8 cellular contexts compared by ENCODE assay signal in the genomic region with DNA sequence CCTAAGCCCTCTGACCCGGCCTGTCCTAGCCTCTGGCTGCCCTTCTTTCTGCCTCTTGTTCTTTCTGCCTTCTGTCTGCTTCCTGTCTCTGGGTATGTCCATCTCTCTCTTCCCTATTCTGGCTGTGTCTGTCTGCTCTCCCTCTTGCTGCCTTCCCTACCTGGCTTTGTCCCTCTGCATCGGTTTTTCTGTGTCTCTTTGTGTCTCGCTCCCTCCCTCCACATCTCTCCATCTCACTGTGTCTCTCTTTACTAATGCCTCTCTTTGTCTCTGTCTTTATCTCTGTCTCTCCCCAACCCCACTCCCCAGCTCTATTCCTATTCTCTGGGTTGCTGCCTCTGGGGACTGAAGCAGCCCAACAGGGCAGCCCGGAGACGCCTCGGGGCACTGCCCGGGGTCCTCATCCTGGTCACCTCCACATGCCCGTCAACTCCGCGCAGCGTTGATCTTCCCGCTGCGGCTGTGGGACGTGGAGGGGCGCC. TPM values are rescaled to one million over a fixed set of nuclear protein-coding genes. Genes with fewer than 3 reads are reported as not detected.
DNase-seq lines count a peak whose midpoint lies in the region; ATAC-seq and TF ChIP-seq lines count a peak whose summit lies in the region.

No MANE protein-coding gene starts in this region.

- H3K23me2 ChIP-seq in H9 (ENCODE audit: insufficient read length, low read depth, low read length, poor library complexity, severe bottlenecking): peaks cover 29% of the 10 kb centered on the region

- H4K20me1 ChIP-seq in BLaER1 (peaks cover 71% of the 10 kb centered on the region), H9 (ENCODE audit: control insufficient read depth, insufficient read depth, insufficient read length) (peaks cover 4% of the 10 kb centered on the region)

- no peaks in the 10 kb centered on the region for H3K9me3 Mint-ChIP-seq in H9
- no peaks in the 10 kb centered on the region for H3K9me3 Mint-ChIP-seq in activated CD8-positive, alpha-beta T cell treated with anti-CD3 and anti-CD28 coated beads, Interleukin-2, amount 10 ng/mL, durations not matched to agents 7 days and 5 days (ENCODE audit: insufficient read depth)

- H3K79me1 ChIP-seq in H9 (ENCODE audit: insufficient read depth, low read depth, low read length, poor library complexity, severe bottlenecking): no peaks in the 10 kb centered on the region

- no peak overlapping the region for H2BK12ac ChIP-seq in H9 (ENCODE audit: insufficient read length, low read depth, low read length)

- H2BK20ac ChIP-seq in H9 (ENCODE audit: low read depth, low read length, poor library complexity, severe bottlenecking): no peak overlapping the region

- H3K27ac Mint-ChIP-seq in H9: peak overlapping the region in 1 of 3 experiments; percentile 17; a peak in 3 of 7 replicates
- H3K27ac Mint-ChIP-seq in activated CD8-positive, alpha-beta T cell treated with anti-CD3 and anti-CD28 coated beads, Interleukin-2, amount 10 ng/mL, durations not matched to agents 7 days and 5 days: peak overlapping the region; percentile 61

- H3K27ac ChIP-seq in BLaER1: peak overlapping the region; percentile 84
- no peak overlapping the region for H3K27ac ChIP-seq in H9 (ENCODE audit: insufficient read length, low read depth, low read length)
- peak overlapping the region; percentile 35 for H3K27ac ChIP-seq in layer of hippocampus (ENCODE audit: low read depth, low read length)
- H3K27ac ChIP-seq in upper lobe of left lung: peak overlapping the region in 1 of 4 donors; percentile 20

- H3K4me1 ChIP-seq in BLaER1 (peaks cover 84% of the 10 kb centered on the region), H9 (ENCODE audit: insufficient read depth, low read length) (0 out of 2 replicates have a peak, but pooled peaks cover 2% of the 10 kb centered on the region), upper lobe of left lung (peaks cover 59 to 67% (median 62%) of the 10 kb centered on the region in 4 donors)

- H4K5ac ChIP-seq in H9 (ENCODE audit: insufficient read length, low read depth, low read length): no peak overlapping the region

- no peak overlapping the region for H3T11ph ChIP-seq in H9 (ENCODE audit: low read length)

- peak overlapping the region; percentile 83 for H3K9ac ChIP-seq in BLaER1
- peak overlapping the region; percentile 25 for H3K9ac ChIP-seq in H9 (ENCODE audit: extremely low read depth, insufficient read length, low read length)

- peak; percentile 0 for ATAC-seq in activated CD8-positive, alpha-beta T cell treated with anti-CD3 and anti-CD28 coated beads, Interleukin-2, amount 10 ng/mL, durations not matched to agents 7 days and 5 days
- ATAC-seq in upper lobe of left lung (ENCODE audit: low FRiP score in 2 of 2) (no peak), HG03378 (IDR thresholded peaks at IDR 0.05; ENCODE audit: unreplicated experiment) (no peak)

- no CpG with 5 or more reads among the region's 15 CpGs for WGBS in H9 (ENCODE audit: extremely low coverage, insufficient read length, low lambda C conversion rate)
- 4% methylated on average over 12 to 15 of the region's 15 CpGs for WGBS in upper lobe of left lung, 2 donors

- H3K23ac ChIP-seq in H9 (ENCODE audit: insufficient read length, low read depth, low read length): no peak overlapping the region

- H3K9me3 ChIP-seq in BLaER1 (no peaks in the 10 kb centered on the region), H9 (ENCODE audit: control insufficient read depth, low read depth, low read length) (no peaks in the 10 kb centered on the region), upper lobe of left lung (no peaks in the 10 kb centered on the region)

- peaks cover 15% of the 10 kb centered on the region for H3K36me3 ChIP-seq in BLaER1
- peaks cover 0 to 7% (median 3%) of the 10 kb centered on the region in 4 donors for H3K36me3 ChIP-seq in upper lobe of left lung

- no peak for TF ChIP-seq EP300 in upper lobe of left lung (IDR thresholded peaks at IDR 0.05)

- no peaks in the 10 kb centered on the region for H3K79me2 ChIP-seq in H9 (ENCODE audit: insufficient read depth, low read length)

- H4K8ac ChIP-seq in H9 (replicated peaks; ENCODE audit: insufficient read length, low read depth, low read length): no peak overlapping the region

- H3K36me3 Mint-ChIP-seq in H9 (ENCODE audit: insufficient read depth in 1 of 3, low read depth in 3 of 3): peaks cover 2 to 3% (median 3%) of the 10 kb centered on the region in 3 experiments
- H3K36me3 Mint-ChIP-seq in activated CD8-positive, alpha-beta T cell treated with anti-CD3 and anti-CD28 coated beads, Interleukin-2, amount 10 ng/mL, durations not matched to agents 7 days and 5 days (ENCODE audit: low read depth): peaks cover 14% of the 10 kb centered on the region

- peak overlapping the region; percentile 19 for H3K18ac ChIP-seq in H9 (ENCODE audit: insufficient read length, low read depth, low read length)

- H2BK120ac ChIP-seq in H9 (ENCODE audit: low read depth, low read length, poor library complexity, severe bottlenecking): no peak overlapping the region

- DNase-seq in H9: peak; percentile 59
- no peak for DNase-seq in activated CD8-positive, alpha-beta T cell treated with anti-CD3 and anti-CD28 coated beads, Interleukin-2, amount 10 ng/mL, durations not matched to agents 7 days and 5 days
- DNase-seq in upper lobe of left lung: no peak
- no peak for DNase-seq in stimulated activated CD4-positive, alpha-beta T cell treated with anti-CD3 and anti-CD28 coated beads, Interleukin-2, amount 100 ng/mL, for 24 hours
- DNase-seq in pons (ENCODE audit: low spot score): no peak

- POLR2A ChIA-PET in activated CD8-positive, alpha-beta T cell treated with anti-CD3 and anti-CD28 coated beads, Interleukin-2, amount 10 ng/mL, durations not matched to agents 7 days and 5 days (lab: Charles Lee): interaction anchor here (2.2 to 2.5 kb wide), 2 partner anchors 10 to 13 kb away, joined by 5 to 13 read pairs; a partner anchor contains a TSS

- CTCF ChIA-PET in activated CD8-positive, alpha-beta T cell treated with anti-CD3 and anti-CD28 coated beads, Interleukin-2, amount 10 ng/mL, durations not matched to agents 7 days and 5 days (lab: Charles Lee): interaction anchor here (0.9 to 12.3 kb wide), 17 partner anchors 9 to 227 kb away, joined by 3 to 389 read pairs (median 4); a partner anchor contains a TSS

- H3K4me2 ChIP-seq in BLaER1 (peak overlapping the region; percentile 97), H9 (ENCODE audit: insufficient read depth, insufficient read length, low read length) (peak overlapping the region; percentile 82)

- H2BK5ac ChIP-seq in H9 (ENCODE audit: insufficient read length, low read length): no peak overlapping the region

- TF ChIP-seq POLR2A in upper lobe of left lung (IDR thresholded peaks at IDR 0.05): no peak

- H3K27me3 Mint-ChIP-seq in H9 (ENCODE audit: low read depth): peaks cover 87% of the 10 kb centered on the region
- H3K27me3 Mint-ChIP-seq in activated CD8-positive, alpha-beta T cell treated with anti-CD3 and anti-CD28 coated beads, Interleukin-2, amount 10 ng/mL, durations not matched to agents 7 days and 5 days (ENCODE audit: low read depth): peaks cover 43% of the 10 kb centered on the region

- H3K27me3 ChIP-seq in BLaER1: peaks cover 100% of the 10 kb centered on the region
- H3K27me3 ChIP-seq in H9 (ENCODE audit: insufficient read depth, low read length): peaks cover 56% of the 10 kb centered on the region
- peaks cover 21% of the 10 kb centered on the region for H3K27me3 ChIP-seq in layer of hippocampus (ENCODE audit: control insufficient read depth, insufficient read depth, low read length)
- peaks cover 0 to 61% (median 39%) of the 10 kb centered on the region in 4 donors for H3K27me3 ChIP-seq in upper lobe of left lung

- no peak overlapping the region for H4K91ac ChIP-seq in H9 (ENCODE audit: insufficient read length, low read depth, low read length)

- H2AK5ac ChIP-seq in H9 (ENCODE audit: insufficient read length, low read length): no peak overlapping the region

- peak overlapping the region; percentile 87; the same call in 1 of the 2 replicates for H3K14ac ChIP-seq in H9 (ENCODE audit: insufficient read depth, low read length)

- no peak for TF ChIP-seq CTCF in H9 (conservative IDR thresholded peaks at IDR 0.05)
- TF ChIP-seq CTCF in upper lobe of left lung (IDR thresholded peaks at IDR 0.05): no peak

- no peak overlapping the region for H2BK15ac ChIP-seq in H9 (ENCODE audit: low read depth, low read length)

- peak overlapping the region; percentile 77 for H3K4me3 ChIP-seq in BLaER1
- peak overlapping the region in 3 of 4 donors; percentile 43 to 58 (median 53) for H3K4me3 ChIP-seq in upper lobe of left lung

- H3K56ac ChIP-seq in H9 (ENCODE audit: insufficient read length, low read depth, low read length): no peak overlapping the region

- peak overlapping the region; percentile 72 to 84 for H3K4me3 Mint-ChIP-seq in H9
- H3K4me3 Mint-ChIP-seq in activated CD8-positive, alpha-beta T cell treated with anti-CD3 and anti-CD28 coated beads, Interleukin-2, amount 10 ng/mL, durations not matched to agents 7 days and 5 days: peak overlapping the region; percentile 83

- H3K4ac ChIP-seq in H9 (ENCODE audit: low read depth, low read length): no peak overlapping the region

- H2AFZ ChIP-seq in H9 (ENCODE audit: low read length): no peak overlapping the region

- peaks cover 58 to 74% of the 10 kb centered on the region in 2 experiments for H3K4me1 Mint-ChIP-seq in H9
- peaks cover 87% of the 10 kb centered on the region for H3K4me1 Mint-ChIP-seq in activated CD8-positive, alpha-beta T cell treated with anti-CD3 and anti-CD28 coated beads, Interleukin-2, amount 10 ng/mL, durations not matched to agents 7 days and 5 days (ENCODE audit: low read depth)

RNA-seq across cellular contexts. Expression of a gene that starts 10.1 kb away (rescaled TPM):
- total RNA-seq in H9 (2021): 257 and 260 TPM in 2 replicates
- total RNA-seq in activated CD8-positive, alpha-beta T cell treated with anti-CD3 and anti-CD28 coated beads, Interleukin-2, amount 10 ng/mL, durations not matched to agents 7 days and 5 days: 100 to 1,000 TPM; 194 to 208 TPM
- 10 to 100 TPM; 37.9 to 92.0 (median 52.0) TPM for total RNA-seq in upper lobe of left lung

RNA-seq across cellular contexts. Expression of a gene that starts 11.4 kb away (rescaled TPM):
- 2.0 and 2.8 TPM in 2 replicates for total RNA-seq in H9 (2021)
- 1 to 10 TPM; 7.5 to 9.9 TPM for total RNA-seq in activated CD8-positive, alpha-beta T cell treated with anti-CD3 and anti-CD28 coated beads, Interleukin-2, amount 10 ng/mL, durations not matched to agents 7 days and 5 days
- total RNA-seq in upper lobe of left lung: 10 to 100 TPM in 1 of 6 donors, 1 to 10 TPM in 5; 4.3 to 10.5 (median 5.6) TPM

RNA-seq across cellular contexts. Expression of a gene that starts 23.0 kb away (rescaled TPM):
- 2.1 and 2.8 TPM in 2 replicates for total RNA-seq in H9 (2021)
- under 1 TPM; 0.39 to 0.40 TPM for total RNA-seq in activated CD8-positive, alpha-beta T cell treated with anti-CD3 and anti-CD28 coated beads, Interleukin-2, amount 10 ng/mL, durations not matched to agents 7 days and 5 days
- under 1 TPM in 3 of 6 donors, not detected in 3; 0.20 to 0.94 (median 0.22) TPM for total RNA-seq in upper lobe of left lung
